20 cellular contexts compared by ENCODE assay signal in the genomic region with DNA sequence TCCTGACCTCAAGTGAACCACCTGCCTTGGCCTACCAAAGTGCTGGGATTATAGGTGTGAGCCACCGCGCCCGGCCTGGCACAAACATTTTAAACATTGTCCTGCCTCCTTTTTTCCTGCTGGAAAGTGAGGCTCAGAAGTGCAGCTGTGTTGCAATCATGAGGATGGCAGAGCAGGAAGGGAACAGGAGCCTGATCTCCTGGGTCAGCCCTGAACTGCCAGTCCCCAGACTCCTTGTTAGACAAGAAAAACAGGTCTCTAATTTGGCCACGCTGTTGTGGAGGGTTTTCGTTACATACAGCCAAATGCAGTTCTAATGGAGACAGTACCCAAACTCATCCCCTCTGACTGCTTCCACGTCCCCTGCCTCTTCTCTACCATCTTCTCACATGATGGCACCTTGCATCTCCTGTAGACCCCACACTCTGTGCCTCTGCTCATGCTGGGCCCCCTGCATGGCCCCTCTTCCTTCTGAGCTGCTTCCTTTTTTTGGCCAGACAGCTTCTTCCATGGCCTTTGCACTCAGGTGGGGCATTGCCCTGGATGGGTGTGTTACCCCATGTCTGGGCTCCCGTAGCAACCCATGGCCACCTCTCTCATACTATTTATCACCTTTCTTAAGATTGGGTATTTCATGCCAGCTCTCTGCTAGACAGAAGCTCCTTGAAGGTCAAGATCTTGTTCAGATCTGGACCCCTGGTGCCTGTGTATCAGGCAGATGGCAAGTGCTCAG.
"Had no signal": no experiment of that assay in that cellular context is flagged by ENCODE, and none has a peak within 500 bp of the region (broad histone marks: within the 10 kb centered on the region; RNA-seq: fewer than 3 reads in every experiment).

No MANE protein-coding gene starts in this region.

- H3K4me3 Mint-ChIP-seq: activated naive CD4-positive, alpha-beta T cell treated with anti-CD3 and anti-CD28 coated beads for 36 hours; memory B cell; natural killer cell treated with Interleukin-12 subunit alpha and Interleukin-12 subunit beta and Interleukin-15 and Interleukin-18, amount 100 ng/mL, for 72 hours had no signal

- H3K4me3 ChIP-seq: ascending aorta, breast epithelium, dorsolateral prefrontal cortex, hepatocyte, left ventricle myocardium inferior, right atrium auricular region, suprapubic skin, upper lobe of left lung had no signal

- H3K4me1 ChIP-seq: ascending aorta, breast epithelium, left ventricle myocardium inferior, right atrium auricular region, suprapubic skin, upper lobe of left lung had no signal

- H3K9me3 ChIP-seq: ascending aorta, breast epithelium, left ventricle myocardium inferior, right atrium auricular region, suprapubic skin, upper lobe of left lung had no signal

- H2AFZ ChIP-seq: hepatocyte had no signal

- H3K27ac ChIP-seq: ascending aorta, breast epithelium, hepatocyte, left ventricle myocardium inferior, right atrium auricular region, suprapubic skin, upper lobe of left lung had no signal

- DNase-seq: activated CD4-positive, alpha-beta T cell treated with anti-CD3 and anti-CD28 coated beads for 1 hour; activated CD4-positive, alpha-beta T cell treated with anti-CD3 and anti-CD28 coated beads, Interleukin-2, amount 50 U/mL, for 48 hours; activated naive CD4-positive, alpha-beta T cell treated with anti-CD3 and anti-CD28 coated beads for 36 hours; activated T-cell treated with anti-CD3 and anti-CD28 coated beads, Interleukin-2, amount 50 U/mL, for 1 hour; left ventricle myocardium inferior; occipital lobe; stimulated activated CD4-positive, alpha-beta T cell treated with anti-CD3 and anti-CD28 coated beads, Interleukin-4, amount 100 ng/mL, for 24 hours; stimulated activated naive CD4-positive, alpha-beta T cell treated with Interleukin-2 at 50 U/mL for 16 hours; T-helper 9 cell had no signal

- H3K27ac Mint-ChIP-seq: activated naive CD4-positive, alpha-beta T cell treated with anti-CD3 and anti-CD28 coated beads for 36 hours; activated T-helper 2 cell treated with anti-CD3 and anti-CD28 coated beads, Interferon-gamma antibody, Interleukin-2, Interleukin-4, amounts not matched to agents 10 μg/mL and 5 μg/mL and 100 μg/mL, durations not matched to agents 14 hours and 24 hours and 36 hours; memory B cell; natural killer cell treated with Interleukin-12 subunit alpha and Interleukin-12 subunit beta and Interleukin-15 and Interleukin-18, amount 100 ng/mL, for 72 hours; progenitor cell of endocrine pancreas had no signal

- H3K27me3 ChIP-seq: ascending aorta, breast epithelium, dorsolateral prefrontal cortex, right atrium auricular region, upper lobe of left lung had no signal

- ATAC-seq: natural killer cell treated with Interleukin-12 subunit alpha and Interleukin-12 subunit beta and Interleukin-15 and Interleukin-18, amount 100 ng/mL, for 72 hours had no signal

- H3K79me2 ChIP-seq: hepatocyte had no signal

- H3K36me3 ChIP-seq: ascending aorta, breast epithelium, left ventricle myocardium inferior, right atrium auricular region, suprapubic skin, upper lobe of left lung had no signal

- H3K4me2 ChIP-seq: hepatocyte had no signal

- H3K9me3 Mint-ChIP-seq: activated naive CD4-positive, alpha-beta T cell treated with anti-CD3 and anti-CD28 coated beads for 36 hours; activated T-helper 2 cell treated with anti-CD3 and anti-CD28 coated beads, Interferon-gamma antibody, Interleukin-2, Interleukin-4, amounts not matched to agents 10 μg/mL and 5 μg/mL and 100 μg/mL, durations not matched to agents 14 hours and 24 hours and 36 hours; natural killer cell treated with Interleukin-12 subunit alpha and Interleukin-12 subunit beta and Interleukin-15 and Interleukin-18, amount 100 ng/mL, for 72 hours had no signal
